Comparison of ENCODE assay signal across 14 cellular contexts in genomic region chr10:60955957-60956425, GRCh38. TPM values are rescaled to one million over a fixed set of nuclear protein-coding genes. Genes with fewer than 3 reads are reported as not detected.
DNase-seq lines count a peak whose midpoint lies in the region; ATAC-seq and TF ChIP-seq lines count a peak whose summit lies in the region.
"Had no signal": no experiment of that assay in that cellular context is flagged by ENCODE, and none has a peak within 500 bp of the region (broad histone marks: within the 10 kb centered on the region; RNA-seq: fewer than 3 reads in every experiment).

No MANE protein-coding gene starts in this region.

- no peaks in the 10 kb centered on the region for H3K36me3 Mint-ChIP-seq in activated CD4-positive, alpha-beta memory T cell treated with anti-CD3 and anti-CD28 coated beads, Interleukin-2, amount 10 ng/mL, durations not matched to agents 7 days and 5 days (ENCODE audit: low read depth)

- POLR2A ChIA-PET in activated CD4-positive, alpha-beta memory T cell treated with anti-CD3 and anti-CD28 coated beads, Interleukin-2, amount 10 ng/mL, durations not matched to agents 7 days and 5 days (lab: Charles Lee) = no interaction called here

- H3K4me1 Mint-ChIP-seq in activated CD4-positive, alpha-beta memory T cell treated with anti-CD3 and anti-CD28 coated beads, Interleukin-2, amount 10 ng/mL, durations not matched to agents 7 days and 5 days = no peaks in the 10 kb centered on the region
- H3K4me1 Mint-ChIP-seq: activated T-helper 17 cell treated with anti-CD3 and anti-CD28 coated beads, Interleukin-2, amount 50 U/mL, for 72 hours; central memory CD8-positive, alpha-beta T cell had no signal

- TF ChIP-seq POLR2A in upper lobe of left lung (IDR thresholded peaks at IDR 0.05) = no peak

- CTCF ChIA-PET in activated CD4-positive, alpha-beta memory T cell treated with anti-CD3 and anti-CD28 coated beads, Interleukin-2, amount 10 ng/mL, durations not matched to agents 7 days and 5 days (lab: Charles Lee) = no interaction called here

- H3K4me1 ChIP-seq in SJSA1 (replicated peaks) = peaks cover 61% of the 10 kb centered on the region
- no peaks in the 10 kb centered on the region for H3K4me1 ChIP-seq in upper lobe of left lung
- H3K4me1 ChIP-seq: esophagus muscularis mucosa had no signal

- H3K27ac ChIP-seq in SJSA1 = peak overlapping the region; percentile 28
- H3K27ac ChIP-seq in upper lobe of left lung = no peak overlapping the region
- H3K27ac ChIP-seq: esophagus muscularis mucosa had no signal

- H3K36me3 ChIP-seq in SJSA1 = no peaks in the 10 kb centered on the region
- no peaks in the 10 kb centered on the region for H3K36me3 ChIP-seq in H7 (replicated peaks; ENCODE audit: control insufficient read depth, insufficient read depth, low read length)
- no peaks in the 10 kb centered on the region for H3K36me3 ChIP-seq in upper lobe of left lung
- H3K36me3 ChIP-seq: esophagus muscularis mucosa had no signal

- H3K27me3 Mint-ChIP-seq in activated CD4-positive, alpha-beta memory T cell treated with anti-CD3 and anti-CD28 coated beads, Interleukin-2, amount 10 ng/mL, durations not matched to agents 7 days and 5 days = peaks cover 12% of the 10 kb centered on the region

- no peaks in the 10 kb centered on the region for H3K27me3 ChIP-seq in SJSA1 (replicated peaks)
- no peaks in the 10 kb centered on the region for H3K27me3 ChIP-seq in H7 (ENCODE audit: control insufficient read depth, insufficient read depth, low read length)
- no peaks in the 10 kb centered on the region for H3K27me3 ChIP-seq in upper lobe of left lung
- H3K27me3 ChIP-seq: esophagus muscularis mucosa had no signal

- no peak overlapping the region for H3K4me3 Mint-ChIP-seq in activated CD4-positive, alpha-beta memory T cell treated with anti-CD3 and anti-CD28 coated beads, Interleukin-2, amount 10 ng/mL, durations not matched to agents 7 days and 5 days
- H3K4me3 Mint-ChIP-seq: activated T-helper 17 cell treated with anti-CD3 and anti-CD28 coated beads, Interleukin-2, amount 50 U/mL, for 72 hours; central memory CD8-positive, alpha-beta T cell had no signal

- H3K9me3 Mint-ChIP-seq in activated CD4-positive, alpha-beta memory T cell treated with anti-CD3 and anti-CD28 coated beads, Interleukin-2, amount 10 ng/mL, durations not matched to agents 7 days and 5 days = no peaks in the 10 kb centered on the region
- H3K9me3 Mint-ChIP-seq: activated T-helper 17 cell treated with anti-CD3 and anti-CD28 coated beads, Interleukin-2, amount 50 U/mL, for 72 hours; central memory CD8-positive, alpha-beta T cell had no signal

- H3K9me3 ChIP-seq in SJSA1 (replicated peaks) = no peaks in the 10 kb centered on the region
- H3K9me3 ChIP-seq in upper lobe of left lung = no peaks in the 10 kb centered on the region
- H3K9me3 ChIP-seq: esophagus muscularis mucosa had no signal

- DNase-seq in HT-29 (ENCODE audit: low spot score) = peak; percentile 54
- peak in 1 of 2 experiments; percentile 69 for DNase-seq in SJSA1 (ENCODE audit: low read depth in 1 of 2, low spot score in 2 of 2)
- DNase-seq in fibroblast of peridontal ligament (ENCODE audit: extremely low read depth) = peak; percentile 67
- peak; percentile 81 for DNase-seq in renal cortical epithelial cell (ENCODE audit: low read depth)
- no peak for DNase-seq in H7
- DNase-seq in upper lobe of left lung = no peak
- DNase-seq in NCI-H2107 (lab: John Stamatoyannopoulos, UW) = no peak
- no peak for DNase-seq in activated CD4-positive, alpha-beta memory T cell treated with anti-CD3 and anti-CD28 coated beads, Interleukin-2, amount 10 ng/mL, durations not matched to agents 7 days and 5 days
- DNase-seq: activated CD4-positive, alpha-beta T cell treated with anti-CD3 and anti-CD28 coated beads for 4 hours; NCI-H187 treated with DMSO at 0.1 percent for 48 hours had no signal

- WGBS in upper lobe of left lung, 2 donors = 77 to 89% methylated on average over 2 of the region's 2 CpGs

- no peak overlapping the region for H3K27ac Mint-ChIP-seq in activated CD4-positive, alpha-beta memory T cell treated with anti-CD3 and anti-CD28 coated beads, Interleukin-2, amount 10 ng/mL, durations not matched to agents 7 days and 5 days
- H3K27ac Mint-ChIP-seq: activated T-helper 17 cell treated with anti-CD3 and anti-CD28 coated beads, Interleukin-2, amount 50 U/mL, for 72 hours had no signal

- H3K4me3 ChIP-seq in SJSA1 (no peak overlapping the region), H7 (ENCODE audit: insufficient read depth, low read depth, low read length) (no peak overlapping the region), upper lobe of left lung (no peak overlapping the region)
- H3K4me3 ChIP-seq: esophagus muscularis mucosa had no signal

- ATAC-seq in upper lobe of left lung (ENCODE audit: low FRiP score in 2 of 2) = no peak
- ATAC-seq: activated T-helper 17 cell treated with anti-CD3 and anti-CD28 coated beads, Interleukin-2, amount 50 U/mL, for 72 hours had no signal

- no peak for TF ChIP-seq EP300 in upper lobe of left lung (IDR thresholded peaks at IDR 0.05)

- no peak for TF ChIP-seq CTCF in upper lobe of left lung (IDR thresholded peaks at IDR 0.05)

RNA-seq across cellular contexts. Expression of gene RHOBTB1, which starts 12.0 kb away (rescaled TPM):
- total RNA-seq in HT-29 (2014; rRNA removed; shearing (Covaris generic)) = 1.3 and 1.4 TPM in 2 replicates
- 17.7 and 32.1 TPM in 2 replicates for total RNA-seq in SJSA1 (2014; rRNA removed; shearing (Covaris generic))
- total RNA-seq in renal cortical epithelial cell = 23.2 and 32.3 TPM in 2 replicates
- total RNA-seq in H7 (2014; rRNA removed; shearing (Covaris generic)) = 8.1 and 10.5 TPM in 2 replicates
- total RNA-seq in upper lobe of left lung = 10 to 100 TPM; 10.4 to 28.3 (median 13.7) TPM
- total RNA-seq in activated CD4-positive, alpha-beta memory T cell treated with anti-CD3 and anti-CD28 coated beads, Interleukin-2, amount 10 ng/mL, durations not matched to agents 7 days and 5 days = under 1 TPM in 1 of 2 experiments, not detected in 1; 0.05 TPM
- total RNA-seq: T-helper 1 cell treated with Interleukin-12 subunit alpha and Interleukin-12 subunit beta and Interleukin-4 antibody, amounts not matched to agents 30 ng/mL and 1 ng/mL, for 36 hours had no signal

Comparison
In these comparisons a context has a peak if more than half of its experiments do, and no peak if none do; other contexts are left out.
1. DNase-seq: peak in HT-29 (single experiment), fibroblast of peridontal ligament (single experiment) and renal cortical epithelial cell (single experiment); none in H7 (single experiment), upper lobe of left lung (0 of 2), NCI-H2107 (single experiment) and activated CD4-positive, alpha-beta memory T cell treated with anti-CD3 and anti-CD28 coated beads, Interleukin-2, amount 10 ng/mL, durations not matched to agents 7 days and 5 days (single experiment).